Comparison of ENCODE assay signal across 8 cellular contexts in the genomic region with DNA sequence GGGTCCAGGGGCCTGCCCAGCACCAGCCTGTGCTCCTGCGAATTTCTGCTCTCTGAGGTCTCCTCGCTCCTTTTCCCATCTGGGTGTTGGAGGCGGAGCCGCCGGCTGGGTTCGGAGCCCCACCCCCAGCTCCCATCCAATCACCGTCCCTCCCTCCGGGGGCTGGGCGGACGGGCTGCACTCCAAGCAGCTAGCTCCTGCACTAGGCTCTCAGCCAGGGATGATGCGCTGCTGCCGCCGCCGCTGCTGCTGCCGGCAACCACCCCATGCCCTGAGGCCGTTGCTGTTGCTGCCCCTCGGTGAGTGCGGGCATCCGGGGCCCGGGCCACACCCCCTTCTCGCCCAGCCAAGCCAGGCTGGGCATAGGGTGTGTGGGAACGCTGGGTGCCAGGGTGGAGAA. TPM values are rescaled to one million over a fixed set of nuclear protein-coding genes. Genes with fewer than 3 reads are reported as not detected.
DNase-seq lines count a peak whose midpoint lies in the region; ATAC-seq, FAIRE-seq and TF ChIP-seq lines count a peak whose summit lies in the region.

A gene (plus strand): TSS at position 202 of the 400 bp plus-strand sequence. CDS start 19 bp downstream, at position 221.

- no peaks in the 10 kb centered on the region for H3K9me3 Mint-ChIP-seq in activated T-helper 17 cell treated with anti-CD3 and anti-CD28 coated beads, Interleukin-2, amount 50 U/mL, for 72 hours

- H3K27ac Mint-ChIP-seq in activated T-helper 17 cell treated with anti-CD3 and anti-CD28 coated beads, Interleukin-2, amount 50 U/mL, for 72 hours, result no peak within 1 kb of the TSS

- H3K4me1 ChIP-seq in iPS-18a (ENCODE audit: control insufficient read depth, low read depth, low read length) (peaks cover 7% of the 10 kb centered on the region), small intestine (ENCODE audit: control insufficient read depth in 2 of 2, insufficient read depth in 1 of 2, low read depth in 1 of 2, low read length in 1 of 2) (no peaks in the 10 kb centered on the region)

- DNase-seq in A172 (ENCODE audit: low spot score) (peak; percentile 78), NCI-H1105 (lab: John Stamatoyannopoulos, UW) (peak; percentile 69), brain pericyte (ENCODE audit: low read depth, low spot score) (peak; percentile 76), small intestine (peak; percentile 31)
- DNase-seq in activated CD4-positive, CD25-positive, alpha-beta regulatory T cell treated with anti-CD3 and anti-CD28 coated beads, Interleukin-2, amount 50 U/mL, for 72 hours, result no peak

- no peaks in the 10 kb centered on the region for H3K4me1 Mint-ChIP-seq in activated T-helper 17 cell treated with anti-CD3 and anti-CD28 coated beads, Interleukin-2, amount 50 U/mL, for 72 hours

- H3K36me3 ChIP-seq in iPS-18a (ENCODE audit: control insufficient read depth, low read depth, low read length), result peaks cover 34% of the 10 kb centered on the region
- peaks cover 9 to 28% of the 10 kb centered on the region in 2 donors for H3K36me3 ChIP-seq in small intestine (ENCODE audit: control insufficient read depth in 2 of 2, insufficient read depth in 2 of 2, low read length in 2 of 2)

- TF ChIP-seq POLR2A in GM18505 (IDR thresholded peaks at IDR 0.05; ENCODE audit: borderline replicate concordance, extremely low read depth, insufficient read depth, insufficient read length), result no peak

- H3K4me3 Mint-ChIP-seq in activated T-helper 17 cell treated with anti-CD3 and anti-CD28 coated beads, Interleukin-2, amount 50 U/mL, for 72 hours, result no peak within 1 kb of the TSS

- FAIRE-seq in small intestine (lab: Jason Lieb, UNC), result no peak

- H3K36me3 Mint-ChIP-seq in activated T-helper 17 cell treated with anti-CD3 and anti-CD28 coated beads, Interleukin-2, amount 50 U/mL, for 72 hours (ENCODE audit: low read depth), result peaks cover 52% of the 10 kb centered on the region

- no peaks in the 10 kb centered on the region for H3K9me3 ChIP-seq in iPS-18a (ENCODE audit: control insufficient read depth, low read depth, low read length)
- no peaks in the 10 kb centered on the region for H3K9me3 ChIP-seq in small intestine (ENCODE audit: control insufficient read depth, low read depth)

- ATAC-seq in activated T-helper 17 cell treated with anti-CD3 and anti-CD28 coated beads, Interleukin-2, amount 50 U/mL, for 72 hours (replicated peaks), result no peak
- ATAC-seq in GM18505 (IDR thresholded peaks at IDR 0.05; ENCODE audit: unreplicated experiment), result no peak

- H3K4me3 ChIP-seq in iPS-18a (ENCODE audit: low read length), result peak within 1 kb of the TSS; percentile 46
- H3K4me3 ChIP-seq in small intestine (ENCODE audit: low read depth in 1 of 2, low read length in 2 of 2), result no peak within 1 kb of the TSS

- 53 to 73% (median 61%) methylated on average over 22 of the region's 22 CpGs for WGBS in small intestine, 3 donors

- no peaks in the 10 kb centered on the region for H3K27me3 Mint-ChIP-seq in activated T-helper 17 cell treated with anti-CD3 and anti-CD28 coated beads, Interleukin-2, amount 50 U/mL, for 72 hours

- H3K9ac ChIP-seq in iPS-18a (ENCODE audit: low read length), result peak within 1 kb of the TSS; percentile 16

- H3K27ac ChIP-seq in iPS-18a (ENCODE audit: low read length), result no peak within 1 kb of the TSS
- peak within 1 kb of the TSS in 1 of 2 donors; percentile 36 for H3K27ac ChIP-seq in small intestine (ENCODE audit: low read depth in 1 of 2, low read length in 1 of 2)

- H3K27me3 ChIP-seq in iPS-18a (ENCODE audit: control insufficient read depth, insufficient read depth, low read length) (no peaks in the 10 kb centered on the region), small intestine (ENCODE audit: control insufficient read depth in 2 of 2, insufficient read depth in 2 of 2, low read length in 2 of 2) (no peaks in the 10 kb centered on the region)

RNA-seq across cellular contexts. Expression of the gene that starts here (rescaled TPM):
- not detected in 2 replicates for total RNA-seq in A172 (2014; rRNA removed; shearing (Covaris generic))
- polyA plus RNA-seq in small intestine, result 1 to 10 TPM in 2 of 3 donors, under 1 TPM in 1; 0.69 to 6.0 (median 2.4) TPM
- total RNA-seq in activated T-helper 17 cell treated with anti-CD3 and anti-CD28 coated beads, Interleukin-2, amount 50 U/mL, for 72 hours, result 1 to 10 TPM in 1 of 2 donors, not detected in 1; 1.2 TPM

Comparison
In these comparisons a context has a peak if more than half of its experiments do, and no peak if none do; other contexts are left out.
1. Peak in DNase-seq in A172; RNA of the gene not detected or under 1 TPM.